In the genomic region with DNA sequence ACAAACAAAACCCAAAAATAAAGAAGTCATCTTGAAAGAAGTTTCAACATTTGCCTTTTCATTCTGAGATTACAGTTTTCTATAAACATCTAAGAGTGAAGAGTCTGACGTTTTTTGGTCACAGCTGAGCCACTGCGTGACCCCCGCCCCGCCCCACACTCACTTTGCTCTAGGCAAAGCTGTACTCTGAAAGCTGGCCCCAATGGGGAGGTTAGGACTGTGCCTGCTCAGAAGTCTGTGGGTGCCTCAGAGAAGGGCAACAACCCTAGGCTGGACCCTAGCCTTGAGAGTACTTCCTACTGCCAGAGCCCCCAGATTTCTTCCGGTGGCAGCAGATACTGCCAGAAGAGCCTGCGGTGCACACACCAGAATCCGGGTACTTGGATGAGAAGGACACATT, we compare ENCODE assay signal across 2 cellular contexts.
A peak's percentile ranks its signal among the peaks of the same experiment; 100 is the strongest.
TF ChIP-seq lines count a peak whose summit lies in the region.

No MANE protein-coding gene starts in this region.

TF ChIP-seq in SK-N-SH, 30 proteins besides CTCF, POLR2A, EP300 and RAD21 (continued from another document):
- TF ChIP-seq, protein P1, sequence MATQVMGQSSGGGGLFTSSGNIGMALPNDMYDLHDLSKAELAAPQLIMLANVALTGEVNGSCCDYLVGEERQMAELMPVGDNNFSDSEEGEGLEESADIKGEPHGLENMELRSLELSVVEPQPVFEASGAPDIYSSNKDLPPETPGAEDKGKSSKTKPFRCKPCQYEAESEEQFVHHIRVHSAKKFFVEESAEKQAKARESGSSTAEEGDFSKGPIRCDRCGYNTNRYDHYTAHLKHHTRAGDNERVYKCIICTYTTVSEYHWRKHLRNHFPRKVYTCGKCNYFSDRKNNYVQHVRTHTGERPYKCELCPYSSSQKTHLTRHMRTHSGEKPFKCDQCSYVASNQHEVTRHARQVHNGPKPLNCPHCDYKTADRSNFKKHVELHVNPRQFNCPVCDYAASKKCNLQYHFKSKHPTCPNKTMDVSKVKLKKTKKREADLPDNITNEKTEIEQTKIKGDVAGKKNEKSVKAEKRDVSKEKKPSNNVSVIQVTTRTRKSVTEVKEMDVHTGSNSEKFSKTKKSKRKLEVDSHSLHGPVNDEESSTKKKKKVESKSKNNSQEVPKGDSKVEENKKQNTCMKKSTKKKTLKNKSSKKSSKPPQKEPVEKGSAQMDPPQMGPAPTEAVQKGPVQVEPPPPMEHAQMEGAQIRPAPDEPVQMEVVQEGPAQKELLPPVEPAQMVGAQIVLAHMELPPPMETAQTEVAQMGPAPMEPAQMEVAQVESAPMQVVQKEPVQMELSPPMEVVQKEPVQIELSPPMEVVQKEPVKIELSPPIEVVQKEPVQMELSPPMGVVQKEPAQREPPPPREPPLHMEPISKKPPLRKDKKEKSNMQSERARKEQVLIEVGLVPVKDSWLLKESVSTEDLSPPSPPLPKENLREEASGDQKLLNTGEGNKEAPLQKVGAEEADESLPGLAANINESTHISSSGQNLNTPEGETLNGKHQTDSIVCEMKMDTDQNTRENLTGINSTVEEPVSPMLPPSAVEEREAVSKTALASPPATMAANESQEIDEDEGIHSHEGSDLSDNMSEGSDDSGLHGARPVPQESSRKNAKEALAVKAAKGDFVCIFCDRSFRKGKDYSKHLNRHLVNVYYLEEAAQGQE (IDR thresholded peaks at IDR 0.05; ENCODE audit: low read depth, low read length): no peak
- no peak for TF ChIP-seq JUND (IDR thresholded peaks at IDR 0.05)
- TF ChIP-seq POLR2AphosphoS5 (IDR thresholded peaks at IDR 0.05; ENCODE audit: low read depth, low read length): 0 out of 2 replicates have a peak, but pooled peaks have one; percentile 2
- no peak for TF ChIP-seq FOXJ3 (CRISPR knock-in tag; IDR thresholded peaks at IDR 0.05)
- no peak for TF ChIP-seq CHD2 (IDR thresholded peaks at IDR 0.05; ENCODE audit: low read length, partially characterized antibody)

TF ChIP-seq in SK-N-SH treated with all-trans-retinoic acid at 6 μM for 48 hours, 23 proteins besides CTCF, POLR2A, EP300 and RAD21 (continued from another document):
- TF ChIP-seq, protein P2, sequence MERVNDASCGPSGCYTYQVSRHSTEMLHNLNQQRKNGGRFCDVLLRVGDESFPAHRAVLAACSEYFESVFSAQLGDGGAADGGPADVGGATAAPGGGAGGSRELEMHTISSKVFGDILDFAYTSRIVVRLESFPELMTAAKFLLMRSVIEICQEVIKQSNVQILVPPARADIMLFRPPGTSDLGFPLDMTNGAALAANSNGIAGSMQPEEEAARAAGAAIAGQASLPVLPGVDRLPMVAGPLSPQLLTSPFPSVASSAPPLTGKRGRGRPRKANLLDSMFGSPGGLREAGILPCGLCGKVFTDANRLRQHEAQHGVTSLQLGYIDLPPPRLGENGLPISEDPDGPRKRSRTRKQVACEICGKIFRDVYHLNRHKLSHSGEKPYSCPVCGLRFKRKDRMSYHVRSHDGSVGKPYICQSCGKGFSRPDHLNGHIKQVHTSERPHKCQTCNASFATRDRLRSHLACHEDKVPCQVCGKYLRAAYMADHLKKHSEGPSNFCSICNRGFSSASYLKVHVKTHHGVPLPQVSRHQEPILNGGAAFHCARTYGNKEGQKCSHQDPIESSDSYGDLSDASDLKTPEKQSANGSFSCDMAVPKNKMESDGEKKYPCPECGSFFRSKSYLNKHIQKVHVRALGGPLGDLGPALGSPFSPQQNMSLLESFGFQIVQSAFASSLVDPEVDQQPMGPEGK (CRISPR knock-in tag; IDR thresholded peaks at IDR 0.05; ENCODE audit: borderline replicate concordance): no peak
- TF ChIP-seq, protein P3, sequence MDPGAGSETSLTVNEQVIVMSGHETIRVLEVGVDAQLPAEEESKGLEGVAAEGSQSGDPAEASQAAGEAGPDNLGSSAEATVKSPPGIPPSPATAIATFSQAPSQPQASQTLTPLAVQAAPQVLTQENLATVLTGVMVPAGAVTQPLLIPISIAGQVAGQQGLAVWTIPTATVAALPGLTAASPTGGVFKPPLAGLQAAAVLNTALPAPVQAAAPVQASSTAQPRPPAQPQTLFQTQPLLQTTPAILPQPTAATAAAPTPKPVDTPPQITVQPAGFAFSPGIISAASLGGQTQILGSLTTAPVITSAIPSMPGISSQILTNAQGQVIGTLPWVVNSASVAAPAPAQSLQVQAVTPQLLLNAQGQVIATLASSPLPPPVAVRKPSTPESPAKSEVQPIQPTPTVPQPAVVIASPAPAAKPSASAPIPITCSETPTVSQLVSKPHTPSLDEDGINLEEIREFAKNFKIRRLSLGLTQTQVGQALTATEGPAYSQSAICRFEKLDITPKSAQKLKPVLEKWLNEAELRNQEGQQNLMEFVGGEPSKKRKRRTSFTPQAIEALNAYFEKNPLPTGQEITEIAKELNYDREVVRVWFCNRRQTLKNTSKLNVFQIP (CRISPR knock-in tag; IDR thresholded peaks at IDR 0.05; ENCODE audit: borderline replicate concordance, low read depth): no peak
- TF ChIP-seq SNAI2 (CRISPR knock-in tag; IDR thresholded peaks at IDR 0.05): no peak
- TF ChIP-seq BACH2 (CRISPR knock-in tag; IDR thresholded peaks at IDR 0.05; ENCODE audit: borderline replicate concordance): no peak
- no peak for TF ChIP-seq ESRRG (CRISPR knock-in tag; IDR thresholded peaks at IDR 0.05)
